Comparison of ENCODE assay signal across 8 cellular contexts in the genomic region with DNA sequence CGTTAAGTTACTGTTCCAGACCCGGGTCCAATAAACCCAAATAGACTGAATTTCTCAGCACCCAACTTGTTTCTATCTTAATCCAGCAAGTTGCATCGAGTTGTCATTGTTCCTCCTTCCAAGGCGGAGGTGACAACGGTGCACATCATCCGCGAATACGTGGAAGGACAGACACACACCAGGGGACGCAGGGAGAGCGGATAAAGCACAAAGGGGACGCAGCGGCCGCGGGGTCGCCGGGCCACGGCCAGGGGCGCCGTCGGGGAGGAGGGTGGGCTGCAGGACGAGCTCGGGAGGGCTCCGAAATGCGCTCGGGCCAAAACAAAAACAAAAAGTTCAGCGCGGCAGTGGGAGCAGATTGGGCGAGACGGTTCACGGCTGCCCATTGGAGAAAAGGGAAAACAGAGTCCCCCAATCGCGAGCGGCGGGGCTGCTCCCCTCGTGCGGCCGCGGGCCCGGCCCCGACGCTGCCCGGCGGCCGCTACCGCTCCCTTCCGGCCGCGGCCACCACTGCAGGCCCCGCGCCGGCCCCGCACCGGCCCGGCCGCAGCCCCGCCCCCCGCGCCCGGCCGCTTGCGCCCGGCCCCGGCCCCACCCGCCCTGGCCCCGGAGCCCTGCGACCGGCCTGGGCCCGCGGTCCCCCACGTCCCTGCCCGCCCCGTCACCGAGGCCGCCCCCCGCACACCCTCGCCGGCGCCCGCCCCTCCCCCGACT. TPM values are rescaled to one million over a fixed set of nuclear protein-coding genes. Genes with fewer than 3 reads are reported as not detected.
DNase-seq lines count a peak whose midpoint lies in the region; ATAC-seq and TF ChIP-seq lines count a peak whose summit lies in the region.

No MANE protein-coding gene starts in this region.

- DNase-seq in AG20443 (ENCODE audit: low spot score), result peak; percentile 94
- peak; percentile 40 for DNase-seq in HK-2 (ENCODE audit: unreplicated experiment)
- peak; percentile 57 to 74 for DNase-seq in PC-9
- peak; percentile 48 for DNase-seq in activated T-helper 9 cell treated with anti-CD3 and anti-CD28 coated beads, Interleukin-2, amount 50 U/mL, for 16 hours (ENCODE audit: low read depth)
- peak; percentile 82 for DNase-seq in fibroblast of pulmonary artery (ENCODE audit: low read depth)
- DNase-seq in nephron progenitor cell, result peak; percentile 76

- BruUV-seq in PC-9 (replicated peaks; lab: Mats Ljungman, UMichigan), result no TSS peak

- H3K27ac Mint-ChIP-seq in nephron progenitor cell, result peak overlapping the region; percentile 98

- CTCF ChIA-PET in PC-9 (lab: Charles Lee), result interaction anchor here (0.7 kb wide), 1 partner anchor 140 kb away, joined by 7 read pairs; no protein-coding TSS in a partner anchor

- H3K36me3 ChIP-seq in PC-9 (ENCODE audit: low read depth), result no peaks in the 10 kb centered on the region

- H3K27me3 Mint-ChIP-seq in nephron progenitor cell (ENCODE audit: low read depth, poor library complexity), result peaks cover 19% of the 10 kb centered on the region

- peak overlapping the region; percentile 40; the same call in 1 of the 2 replicates for H2AFZ ChIP-seq in PC-9

- H3K4me2 ChIP-seq in PC-9, result peak overlapping the region; percentile 91

- H3K27ac ChIP-seq in PC-9 (peak overlapping the region; percentile 91; the same call in 1 of the 2 replicates), temporal lobe (ENCODE audit: low read depth, low read length) (peak overlapping the region; percentile 92)

- H3K36me3 Mint-ChIP-seq in nephron progenitor cell (ENCODE audit: low read depth), result peaks cover 4% of the 10 kb centered on the region

- H3K4me1 Mint-ChIP-seq in nephron progenitor cell, result peaks cover 59% of the 10 kb centered on the region

- POLR2A ChIA-PET in PC-9 (lab: Charles Lee; ENCODE audit: unreplicated experiment), result interaction anchor here (0.7 kb wide), 3 partner anchors 9 to 85 kb away, joined by 3 to 9 read pairs (median 8); no protein-coding TSS in a partner anchor

- H3K27me3 ChIP-seq in PC-9 (ENCODE audit: insufficient read depth, low read depth), result no peaks in the 10 kb centered on the region

- peaks cover 48% of the 10 kb centered on the region for H4K20me1 ChIP-seq in PC-9 (ENCODE audit: insufficient read depth)

- H3K4me3 Mint-ChIP-seq in nephron progenitor cell, result peak overlapping the region; percentile 100

- H3K9me2 ChIP-seq in PC-9 (ENCODE audit: insufficient read depth), result no peaks in the 10 kb centered on the region

- peaks cover 23% of the 10 kb centered on the region for H3K4me1 ChIP-seq in PC-9 (replicated peaks; ENCODE audit: insufficient read depth)

- intact Hi-C loops in PC-9 (cut with micrococcal nuclease; ENCODE audit: unreplicated experiment), result no loop called here

- H3K9me3 ChIP-seq in PC-9 (ENCODE audit: insufficient read depth, low read depth), result no peaks in the 10 kb centered on the region

- ATAC-seq in GM18868 (IDR thresholded peaks at IDR 0.05; ENCODE audit: unreplicated experiment), result peak; percentile 58

- no peaks in the 10 kb centered on the region for H3K9me3 Mint-ChIP-seq in nephron progenitor cell

- peak overlapping the region; percentile 93 for H3K4me3 ChIP-seq in PC-9
- H3K4me3 ChIP-seq in fibroblast of pulmonary artery (replicated peaks; ENCODE audit: low read depth, low read length), result peak overlapping the region; percentile 94

- peaks cover 34% of the 10 kb centered on the region for H3F3A ChIP-seq in PC-9 (ENCODE audit: insufficient read depth, low read depth)

- TF ChIP-seq CTCF in PC-9 (conservative IDR thresholded peaks at IDR 0.05) (peak; percentile 38; the same call in 1 of the 2 replicates), fibroblast of pulmonary artery (IDR thresholded peaks at IDR 0.05; ENCODE audit: low read length, missing control alignments) (no peak), nephron progenitor cell (IDR thresholded peaks at IDR 0.05) (no peak)

- peaks cover 50% of the 10 kb centered on the region for H3K79me2 ChIP-seq in PC-9 (ENCODE audit: low read depth)

RNA-seq across cellular contexts. Expression of gene KMT5B, which starts 0.5 kb away (rescaled TPM):
- total RNA-seq in PC-9 (2021), result 36.4 and 45.7 TPM in 2 replicates
- 123 TPM for total RNA-seq in temporal lobe

RNA-seq across cellular contexts. Expression of gene C11orf24, which starts 59.2 kb away (rescaled TPM):
- total RNA-seq in PC-9 (2021) (27.2 and 37.7 TPM in 2 replicates), temporal lobe (6.9 TPM)

Comparison
In these comparisons a context has a peak if more than half of its experiments do, and no peak if none do; other contexts are left out.
1. Peak in every context shown above with its lines: DNase-seq, ATAC-seq, H3K4me3 ChIP-seq and H3K27ac ChIP-seq.
2. DNase-seq: peak in every context shown above with its lines; median percentile 94 in AG20443; 82 in fibroblast of pulmonary artery; 76 in nephron progenitor cell; 66 in PC-9; 48 in activated T-helper 9 cell treated with anti-CD3 and anti-CD28 coated beads, Interleukin-2, amount 50 U/mL, for 16 hours; 40 in HK-2.